Comparison of ENCODE assay signal across 19 cellular contexts in genomic region chr7:24119852-24120251, GRCh38.
"Had no signal": no experiment of that assay in that cellular context is flagged by ENCODE, and none has a peak within 500 bp of the region (broad histone marks: within the 10 kb centered on the region; RNA-seq: fewer than 3 reads in every experiment).

No MANE protein-coding gene starts in this region.

- H3K9me3 Mint-ChIP-seq: naive B cell, nephron progenitor cell had no signal

- H3K4me3 ChIP-seq: colonic mucosa, heart left ventricle, sigmoid colon, skin epidermis, stomach, thoracic aorta, transverse colon had no signal

- H3K27ac ChIP-seq: colonic mucosa, heart left ventricle, sigmoid colon, skin epidermis, stomach, thoracic aorta, transverse colon had no signal

- H3K9me3 ChIP-seq: colonic mucosa, heart left ventricle, sigmoid colon, stomach, thoracic aorta, transverse colon had no signal

- FAIRE-seq: endothelial cell of umbilical vein, frontal cortex, islet of Langerhans had no signal

- H3K36me3 Mint-ChIP-seq: naive B cell had no signal

- DNase-seq: colonic mucosa; dermis blood vessel endothelial cell; heart left ventricle; hippocampal formation; kidney glomerular epithelial cell; mesendoderm; naive B cell; nephron progenitor cell; posterior cingulate gyrus; sigmoid colon; stimulated activated naive CD4-positive, alpha-beta T cell; stomach; substantia nigra; transverse colon had no signal

- H3K36me3 ChIP-seq: colonic mucosa, heart left ventricle, sigmoid colon, stomach, thoracic aorta, transverse colon had no signal

- H3K27me3 ChIP-seq: colonic mucosa, heart left ventricle, sigmoid colon, stomach, transverse colon had no signal

- H3K4me1 Mint-ChIP-seq: naive B cell, nephron progenitor cell had no signal

- H3K4me1 ChIP-seq: colonic mucosa, heart left ventricle, sigmoid colon had no signal

- H3K27ac Mint-ChIP-seq: nephron progenitor cell had no signal

- H3K4me3 Mint-ChIP-seq: nephron progenitor cell had no signal

- ATAC-seq: heart left ventricle had no signal
